24 cellular contexts compared by ENCODE assay signal in genomic region chr6:132948889-132949288, GRCh38.
"Had no signal": no experiment of that assay in that cellular context is flagged by ENCODE, and none has a peak within 500 bp of the region (broad histone marks: within the 10 kb centered on the region; RNA-seq: fewer than 3 reads in every experiment).

No MANE protein-coding gene starts in this region.

- H3K27ac ChIP-seq: KMS-11, PC-9, Peyer's patch, SJSA1, SK-N-MC had no signal

- H3K27ac Mint-ChIP-seq: IgD-negative memory B cell had no signal

- H3K9me3 ChIP-seq: Peyer's patch, SJSA1 had no signal

- H3K4me1 Mint-ChIP-seq: IgD-negative memory B cell had no signal

- H3K36me3 Mint-ChIP-seq: IgD-negative memory B cell had no signal

- H3K4me1 ChIP-seq: Peyer's patch, SJSA1 had no signal

- H3K4me2 ChIP-seq: KMS-11, PC-9 had no signal

- H3K4me3 Mint-ChIP-seq: IgD-negative memory B cell had no signal

- H3K9me3 Mint-ChIP-seq: IgD-negative memory B cell had no signal

- H3K9ac ChIP-seq: KMS-11 had no signal

- H3K27me3 ChIP-seq: Peyer's patch, SJSA1 had no signal

- H3K4me3 ChIP-seq: K562, PC-9, Peyer's patch, SJSA1, SK-N-MC had no signal

- H3K36me3 ChIP-seq: Peyer's patch, SJSA1 had no signal

- ATAC-seq: K562, Right ventricle myocardium inferior had no signal

- DNase-seq: Kasumi-1; MM.1S; NCI-H1092 treated with DMSO at 0.1 percent for 48 hours; NCI-H1436; NCI-H187; NCI-H2029; NCI-H2081 treated with DMSO at 0.1 percent for 48 hours; NCI-H2171; NCI-H226; NCI-H510A; NCI-H524 treated with DMSO at 0.1 percent for 48 hours; NCI-H69; NCI-H774; NK-92 treated with Interleukin-12 subunit alpha and Interleukin-12 subunit beta, amount 100 ng/mL, for 24 hours; PC-9; Peyer's patch; SHP77 treated with DMSO at 0.1 percent for 48 hours; SW 1271 had no signal
